19 cellular contexts compared by ENCODE assay signal in the genomic region with DNA sequence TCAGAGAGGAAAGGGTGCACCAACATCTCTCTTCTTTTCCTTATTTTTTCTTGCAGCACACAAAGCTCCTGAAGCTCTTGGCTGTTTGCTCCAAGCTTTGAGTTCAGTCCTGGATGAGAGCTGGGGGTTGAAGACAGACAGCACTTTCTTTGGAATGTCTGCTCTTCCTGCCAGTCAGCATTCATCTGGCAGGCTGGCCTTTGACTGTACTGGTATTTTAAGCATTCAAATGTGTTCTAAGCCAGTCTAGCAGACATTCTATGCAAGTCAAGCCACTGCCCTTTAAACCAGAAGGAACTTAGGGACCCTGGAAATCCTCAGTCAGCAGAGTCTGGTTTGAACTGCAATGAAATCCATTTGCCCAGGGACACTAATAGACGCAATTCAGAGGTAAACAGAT. TPM values are rescaled to one million over a fixed set of nuclear protein-coding genes. Genes with fewer than 3 reads are reported as not detected.
DNase-seq lines count a peak whose midpoint lies in the region; ATAC-seq and TF ChIP-seq lines count a peak whose summit lies in the region.
"Had no signal": no experiment of that assay in that cellular context is flagged by ENCODE, and none has a peak within 500 bp of the region (broad histone marks: within the 10 kb centered on the region; RNA-seq: fewer than 3 reads in every experiment).

No MANE protein-coding gene starts in this region.

- H3K27me3 Mint-ChIP-seq in activated T-cell treated with anti-CD3 and anti-CD28 coated beads, Interleukin-2, amount 50 U/mL, for 72 hours (ENCODE audit: low read depth): peaks cover 5% of the 10 kb centered on the region

- no peaks in the 10 kb centered on the region for H3K9me3 Mint-ChIP-seq in activated T-cell treated with anti-CD3 and anti-CD28 coated beads, Interleukin-2, amount 50 U/mL, for 72 hours
- H3K9me3 Mint-ChIP-seq: activated CD4-positive, alpha-beta memory T cell treated with anti-CD3 and anti-CD28 coated beads, Interleukin-2, amount 10 ng/mL, durations not matched to agents 7 days and 5 days; brain had no signal

- no peak overlapping the region for H3K27ac ChIP-seq in body of pancreas
- H3K27ac ChIP-seq in right cardiac atrium (ENCODE audit: low read length): peak overlapping the region; percentile 36
- peak overlapping the region; percentile 94 for H3K27ac ChIP-seq in psoas muscle
- H3K27ac ChIP-seq: ovary had no signal

- intact Hi-C loops in body of pancreas (cut with DNase I) (no loop called here), right cardiac atrium (cut with DNase I) (no loop called here), psoas muscle (cut with DNase I) (loop anchor here in 1 of 2 donors (5.0 kb wide), 1 partner anchor 491 kb away; no protein-coding TSS in a partner anchor)

- peak; percentile 76 for DNase-seq in GM03348 (ENCODE audit: low spot score)
- DNase-seq in body of pancreas: no peak
- DNase-seq in right cardiac atrium: no peak
- peak in 1 of 2 donors; percentile 53 for DNase-seq in psoas muscle
- DNase-seq in GM19238 (ENCODE audit: insufficient read length, low spot score): no peak
- no peak for DNase-seq in T-helper 2 cell
- DNase-seq in activated T-cell treated with anti-CD3 and anti-CD28 coated beads, Interleukin-2, amount 50 U/mL, for 72 hours: no peak
- DNase-seq: activated CD4-positive, alpha-beta memory T cell treated with anti-CD3 and anti-CD28 coated beads, Interleukin-2, amount 10 ng/mL, durations not matched to agents 7 days and 5 days; DMS79 treated with DMSO at 0.1 percent for 48 hours; effector memory CD4-positive, alpha-beta T cell; glutamatergic neuron; NCI-H1694; NCI-H69; ovary; T1000 had no signal

- H3K36me3 ChIP-seq in body of pancreas (replicated peaks in 1 of 2; ENCODE audit: insufficient read depth in 1 of 2, low read depth in 2 of 2): no peaks in the 10 kb centered on the region
- no peaks in the 10 kb centered on the region for H3K36me3 ChIP-seq in psoas muscle (ENCODE audit: insufficient read depth in 1 of 2, low read depth in 1 of 2)
- H3K36me3 ChIP-seq: ovary had no signal

- no peaks in the 10 kb centered on the region for H3K9me3 ChIP-seq in body of pancreas
- no peaks in the 10 kb centered on the region for H3K9me3 ChIP-seq in right cardiac atrium (ENCODE audit: control insufficient read depth, low read length)
- no peaks in the 10 kb centered on the region for H3K9me3 ChIP-seq in psoas muscle
- H3K9me3 ChIP-seq: ovary had no signal

- H3K4me3 ChIP-seq in body of pancreas (no peak overlapping the region), right cardiac atrium (ENCODE audit: low read length) (no peak overlapping the region), psoas muscle (peak overlapping the region; percentile 41)
- H3K4me3 ChIP-seq: ovary had no signal

- ATAC-seq in body of pancreas (peak; percentile 30), right cardiac atrium (peak; percentile 31 to 55), psoas muscle (peak; percentile 63 to 75 (median 66)), HG02973 (IDR thresholded peaks at IDR 0.05; ENCODE audit: unreplicated experiment) (no peak)
- ATAC-seq in activated T-cell treated with anti-CD3 and anti-CD28 coated beads, Interleukin-2, amount 50 U/mL, for 72 hours (replicated peaks in 1 of 2): no peak

- H3K4me1 ChIP-seq in body of pancreas: no peaks in the 10 kb centered on the region
- peaks cover 2% of the 10 kb centered on the region for H3K4me1 ChIP-seq in right cardiac atrium (ENCODE audit: control insufficient read depth, insufficient read depth, low read length)
- H3K4me1 ChIP-seq in psoas muscle: peaks cover 50% of the 10 kb centered on the region

- no peaks in the 10 kb centered on the region for H3K4me1 Mint-ChIP-seq in activated T-cell treated with anti-CD3 and anti-CD28 coated beads, Interleukin-2, amount 50 U/mL, for 72 hours (ENCODE audit: low read depth)
- H3K4me1 Mint-ChIP-seq: activated CD4-positive, alpha-beta memory T cell treated with anti-CD3 and anti-CD28 coated beads, Interleukin-2, amount 10 ng/mL, durations not matched to agents 7 days and 5 days had no signal

- H3K4me3 Mint-ChIP-seq in activated T-cell treated with anti-CD3 and anti-CD28 coated beads, Interleukin-2, amount 50 U/mL, for 72 hours: no peak overlapping the region
- H3K4me3 Mint-ChIP-seq: activated CD4-positive, alpha-beta memory T cell treated with anti-CD3 and anti-CD28 coated beads, Interleukin-2, amount 10 ng/mL, durations not matched to agents 7 days and 5 days; brain had no signal

- H3K27me3 ChIP-seq in body of pancreas: peaks cover 0 to 3% of the 10 kb centered on the region in 2 donors
- no peaks in the 10 kb centered on the region for H3K27me3 ChIP-seq in right cardiac atrium (ENCODE audit: control insufficient read depth, insufficient read depth)
- H3K27me3 ChIP-seq in psoas muscle (ENCODE audit: insufficient read depth in 3 of 3, low read length in 2 of 3): no peaks in the 10 kb centered on the region
- H3K27me3 ChIP-seq: ovary had no signal

- TF ChIP-seq POLR2A in body of pancreas (IDR thresholded peaks at IDR 0.05): no peak

- no peaks in the 10 kb centered on the region for H3K36me3 Mint-ChIP-seq in activated T-cell treated with anti-CD3 and anti-CD28 coated beads, Interleukin-2, amount 50 U/mL, for 72 hours (ENCODE audit: insufficient read depth in 2 of 2)
- H3K36me3 Mint-ChIP-seq: brain had no signal

- no peak for TF ChIP-seq CTCF in body of pancreas (IDR thresholded peaks at IDR 0.05)
- TF ChIP-seq CTCF in psoas muscle (IDR thresholded peaks at IDR 0.05): no peak

- 54 to 78% methylated on average over 1 of the region's 1 CpG for WGBS in body of pancreas, 2 donors
- WGBS in right cardiac atrium: 47% methylated on average over 1 of the region's 1 CpG
- WGBS in psoas muscle, 3 donors: 17 to 29% (median 20%) methylated on average over 1 of the region's 1 CpG

- no peak overlapping the region for H3K27ac Mint-ChIP-seq in activated T-cell treated with anti-CD3 and anti-CD28 coated beads, Interleukin-2, amount 50 U/mL, for 72 hours
- H3K27ac Mint-ChIP-seq: activated CD4-positive, alpha-beta memory T cell treated with anti-CD3 and anti-CD28 coated beads, Interleukin-2, amount 10 ng/mL, durations not matched to agents 7 days and 5 days; brain had no signal

RNA-seq across cellular contexts. Expression of a gene that starts 45.0 kb away (rescaled TPM):
- total RNA-seq in body of pancreas (not detected), right cardiac atrium (under 1 TPM in 1 of 4 donors, not detected in 3; 0.38 TPM), psoas muscle (under 1 TPM in 1 of 4 donors, not detected in 3; 0.28 TPM)
- polyA plus RNA-seq in right cardiac atrium (0.23 TPM), psoas muscle (under 1 TPM in 1 of 3 donors, not detected in 2; 0.03 TPM)
- total RNA-seq in activated T-cell treated with anti-CD3 and anti-CD28 coated beads, Interleukin-2, amount 50 U/mL, for 72 hours: 10 to 100 TPM; 11.7 to 27.8 TPM
- total RNA-seq: urinary bladder had no signal
- polyA plus RNA-seq: BJ had no signal

Comparison
In these comparisons a context has a peak if more than half of its experiments do, and no peak if none do; other contexts are left out.
1. ATAC-seq: peak in body of pancreas (single experiment), right cardiac atrium (2 of 2) and psoas muscle (4 of 4); none in HG02973 (single experiment) and activated T-cell treated with anti-CD3 and anti-CD28 coated beads, Interleukin-2, amount 50 U/mL, for 72 hours (0 of 2).
2. H3K27ac ChIP-seq: peak in right cardiac atrium (single experiment) and psoas muscle (single experiment); none in body of pancreas (0 of 4).
3. RNA of a gene that starts 45.0 kb away (total RNA-seq): 11.7 to 27.8 TPM in activated T-cell treated with anti-CD3 and anti-CD28 coated beads, Interleukin-2, amount 50 U/mL, for 72 hours; 0.38 TPM in right cardiac atrium, 0.28 TPM in psoas muscle and not detected in body of pancreas; every median in the first group is over 4 times any median in the second.